In genomic region chr11:117187428-117187798, GRCh38 we compare ENCODE assay signal across 1 cellular context.
TF ChIP-seq lines count a peak whose summit lies in the region.

No MANE protein-coding gene starts in this region.

TF ChIP-seq in H1, 55 proteins besides CTCF, POLR2A, EP300 and RAD21:
- TF ChIP-seq HDAC2 (IDR thresholded peaks at IDR 0.05; ENCODE audit: borderline replicate concordance in 1 of 2, low read depth in 2 of 2, low read length in 2 of 2) (no peak), CBX5 (IDR thresholded peaks at IDR 0.05; ENCODE audit: low read depth, low read length) (no peak), TAF7 (optimal IDR thresholded peaks at IDR 0.05; ENCODE audit: borderline replicate concordance, low read depth, low read length) (no peak), POLR2AphosphoS5 (IDR thresholded peaks at IDR 0.05; ENCODE audit: low read depth, low read length) (no peak), ATF2 (IDR thresholded peaks at IDR 0.05; ENCODE audit: low read length) (no peak), CHD7 (IDR thresholded peaks at IDR 0.05; ENCODE audit: insufficient replicate concordance, low read length) (no peak), SIRT6 (IDR thresholded peaks at IDR 0.05; ENCODE audit: low read length) (no peak), TCF12 (IDR thresholded peaks at IDR 0.05; ENCODE audit: low read depth, low read length) (no peak), CHD1 (IDR thresholded peaks at IDR 0.05; ENCODE audit: low read depth, low read length) (no peak), RNF2 (IDR thresholded peaks at IDR 0.05; ENCODE audit: borderline replicate concordance, low read depth, low read length, missing control alignments, poor library complexity, severe bottlenecking) (no peak)
- TF ChIP-seq, protein P1, sequence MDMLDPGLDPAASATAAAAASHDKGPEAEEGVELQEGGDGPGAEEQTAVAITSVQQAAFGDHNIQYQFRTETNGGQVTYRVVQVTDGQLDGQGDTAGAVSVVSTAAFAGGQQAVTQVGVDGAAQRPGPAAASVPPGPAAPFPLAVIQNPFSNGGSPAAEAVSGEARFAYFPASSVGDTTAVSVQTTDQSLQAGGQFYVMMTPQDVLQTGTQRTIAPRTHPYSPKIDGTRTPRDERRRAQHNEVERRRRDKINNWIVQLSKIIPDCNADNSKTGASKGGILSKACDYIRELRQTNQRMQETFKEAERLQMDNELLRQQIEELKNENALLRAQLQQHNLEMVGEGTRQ (IDR thresholded peaks at IDR 0.05; ENCODE audit: low read length), result no peak
